18 cellular contexts compared by ENCODE assay signal in genomic region chr18:39463986-39464385, GRCh38.
"Had no signal": no experiment of that assay in that cellular context is flagged by ENCODE, and none has a peak within 500 bp of the region (broad histone marks: within the 10 kb centered on the region; RNA-seq: fewer than 3 reads in every experiment).

No MANE protein-coding gene starts in this region.

- DNase-seq: activated CD4-positive, alpha-beta T cell treated with anti-CD3 and anti-CD28 coated beads, Interleukin-2, amount 50 U/mL, for 1 hour; activated naive CD4-positive, alpha-beta T cell; activated naive CD8-positive, alpha-beta T cell treated with anti-CD3 and anti-CD28 coated beads, Interleukin-2, amount 10 ng/mL, durations not matched to agents 7 days and 5 days; activated T-cell treated with anti-CD3 and anti-CD28 coated beads for 4 hours; aorta; cerebellar nuclear complex; effector memory CD8-positive, alpha-beta T cell; left lung; naive thymus-derived CD8-positive, alpha-beta T cell; stimulated activated naive CD8-positive, alpha-beta T cell treated with anti-CD3 and anti-CD28 coated beads, Interleukin-15, Interleukin-2, amounts not matched to agents 100 U/mL and 50 U/mL, for 24 hours; T1000; transverse colon had no signal

- H3K4me2 ChIP-seq: hepatocyte, smooth muscle cell had no signal

- H2AFZ ChIP-seq: hepatocyte had no signal

- H3K36me3 ChIP-seq: breast epithelium, left lung, right atrium auricular region, transverse colon, vagina had no signal

- H3K79me2 ChIP-seq: hepatocyte had no signal

- H3K27ac ChIP-seq: breast epithelium, hepatocyte, left lung, right atrium auricular region, transverse colon, vagina had no signal

- H3K27me3 ChIP-seq: breast epithelium, hepatocyte, left lung, right atrium auricular region, transverse colon, vagina had no signal

- H3K9me3 ChIP-seq: breast epithelium, right atrium auricular region, transverse colon, vagina had no signal

- ATAC-seq: activated CD4-positive, CD25-positive, alpha-beta regulatory T cell treated with anti-CD3 and anti-CD28 coated beads, Interleukin-2, amount 50 U/mL, for 24 hours; effector memory CD8-positive, alpha-beta T cell; left lung; naive thymus-derived CD8-positive, alpha-beta T cell; stimulated activated naive CD8-positive, alpha-beta T cell treated with anti-CD3 and anti-CD28 coated beads, Interleukin-15, Interleukin-2, amounts not matched to agents 100 U/mL and 50 U/mL, for 24 hours had no signal

- H3K4me3 ChIP-seq: breast epithelium, hepatocyte, left lung, right atrium auricular region, smooth muscle cell, transverse colon, vagina had no signal

- H3K4me1 ChIP-seq: breast epithelium, left lung, right atrium auricular region, transverse colon, vagina had no signal
